In genomic region chr3:119731545-119732343, GRCh38 we compare ENCODE assay signal across 12 cellular contexts.
DNase-seq lines count a peak whose midpoint lies in the region; ATAC-seq, FAIRE-seq and TF ChIP-seq lines count a peak whose summit lies in the region.
"Had no signal": no experiment of that assay in that cellular context is flagged by ENCODE, and none has a peak within 500 bp of the region (broad histone marks: within the 10 kb centered on the region; RNA-seq: fewer than 3 reads in every experiment).

No MANE protein-coding gene starts in this region.

- TF ChIP-seq CTCF in D721Med (IDR thresholded peaks at IDR 0.05; ENCODE audit: insufficient read depth, missing control alignments), result no peak

- FAIRE-seq in D721Med (lab: Jason Lieb, UNC), result no peak

- no peak for ATAC-seq in HG03460 (IDR thresholded peaks at IDR 0.05; ENCODE audit: unreplicated experiment)
- ATAC-seq: heart left ventricle had no signal

- peak; percentile 43 for DNase-seq in AG08395 (ENCODE audit: low spot score)
- DNase-seq in HS-5 (ENCODE audit: low read depth), result peak; percentile 43
- DNase-seq in astrocyte of the hippocampus (ENCODE audit: low read depth, low spot score), result peak; percentile 41
- peak; percentile 44 for DNase-seq in hepatic stellate cell (ENCODE audit: low spot score)
- no peak for DNase-seq in D721Med (ENCODE audit: insufficient read length, low spot score)
- no peak for DNase-seq in NCI-H2227 (lab: John Stamatoyannopoulos, UW; ENCODE audit: unreplicated experiment)
- DNase-seq in KG1 (lab: John Stamatoyannopoulos, UW), result no peak
- DNase-seq: heart left ventricle, KBM-7, SHP77 treated with DMSO at 0.1 percent for 48 hours, thyroid gland had no signal

Comparison
In these comparisons a context has a peak if more than half of its experiments do, and no peak if none do; other contexts are left out.
1. DNase-seq: peak in AG08395 (single experiment), HS-5 (single experiment), astrocyte of the hippocampus (single experiment) and hepatic stellate cell (single experiment); none in D721Med (single experiment), NCI-H2227 (single experiment) and KG1 (single experiment).